Comparison of ENCODE assay signal across 9 cellular contexts in genomic region chr13:40115456-40115855, GRCh38.
DNase-seq lines count a peak whose midpoint lies in the region; ATAC-seq, FAIRE-seq and TF ChIP-seq lines count a peak whose summit lies in the region.
"Had no signal": no experiment of that assay in that cellular context is flagged by ENCODE, and none has a peak within 500 bp of the region (broad histone marks: within the 10 kb centered on the region; RNA-seq: fewer than 3 reads in every experiment).

No MANE protein-coding gene starts in this region.

- no peak for ATAC-seq in HG02642 (IDR thresholded peaks at IDR 0.05; ENCODE audit: poor library complexity, unreplicated experiment)

- DNase-seq in activated T-helper 2 cell treated with anti-CD3 and anti-CD28 coated beads, Interferon-gamma antibody, Interleukin-2, Interleukin-4, amounts not matched to agents 10 μg/mL and 5 μg/mL and 100 μg/mL, durations not matched to agents 14 hours and 24 hours and 36 hours (ENCODE audit: low spot score): no peak
- peak; percentile 17 for DNase-seq in globus pallidus (ENCODE audit: low spot score)
- no peak for DNase-seq in H54 (ENCODE audit: insufficient read length, low spot score)
- no peak for DNase-seq in NCI-H187 treated with DMSO at 0.1 percent for 48 hours (lab: John Stamatoyannopoulos, UW)
- DNase-seq: NCI-H82 had no signal

- no peak for TF ChIP-seq POLR2A in H54 (IDR thresholded peaks at IDR 0.05; ENCODE audit: low read depth, low read length)

- H3K4me3 ChIP-seq in HUES6 (ENCODE audit: low read depth, low read length): no peak overlapping the region
- H3K4me3 ChIP-seq in skeletal muscle satellite cell (ENCODE audit: low read length): no peak overlapping the region
- H3K4me3 ChIP-seq: left lung had no signal

- H3K27me3 ChIP-seq in HUES6 (ENCODE audit: control insufficient read depth, insufficient read depth, low read length): no peaks in the 10 kb centered on the region
- H3K27me3 ChIP-seq in skeletal muscle satellite cell (ENCODE audit: control insufficient read depth, insufficient read depth, low read length): no peaks in the 10 kb centered on the region
- H3K27me3 ChIP-seq: left lung had no signal

- no peak for FAIRE-seq in H54 (lab: Jason Lieb, UNC)

- intact Hi-C loops in activated T-helper 2 cell treated with anti-CD3 and anti-CD28 coated beads, Interferon-gamma antibody, Interleukin-2, Interleukin-4, amounts not matched to agents 10 μg/mL and 5 μg/mL and 100 μg/mL, durations not matched to agents 14 hours and 24 hours and 36 hours (cut with micrococcal nuclease): no loop called here

- H3K27ac Mint-ChIP-seq in activated T-helper 2 cell treated with anti-CD3 and anti-CD28 coated beads, Interferon-gamma antibody, Interleukin-2, Interleukin-4, amounts not matched to agents 10 μg/mL and 5 μg/mL and 100 μg/mL, durations not matched to agents 14 hours and 24 hours and 36 hours: peak overlapping the region; percentile 90

- H3K9me3 Mint-ChIP-seq in activated T-helper 2 cell treated with anti-CD3 and anti-CD28 coated beads, Interferon-gamma antibody, Interleukin-2, Interleukin-4, amounts not matched to agents 10 μg/mL and 5 μg/mL and 100 μg/mL, durations not matched to agents 14 hours and 24 hours and 36 hours: peaks cover 9% of the 10 kb centered on the region

- 0 out of 2 replicates have a peak overlapping the region, but pooled peaks have one; percentile 4 for H3K27ac ChIP-seq in HUES6 (ENCODE audit: low read depth, low read length)

- no peak overlapping the region for H3K4me3 Mint-ChIP-seq in activated T-helper 2 cell treated with anti-CD3 and anti-CD28 coated beads, Interferon-gamma antibody, Interleukin-2, Interleukin-4, amounts not matched to agents 10 μg/mL and 5 μg/mL and 100 μg/mL, durations not matched to agents 14 hours and 24 hours and 36 hours (ENCODE audit: low read depth)

- H3K4me1 Mint-ChIP-seq in activated T-helper 2 cell treated with anti-CD3 and anti-CD28 coated beads, Interferon-gamma antibody, Interleukin-2, Interleukin-4, amounts not matched to agents 10 μg/mL and 5 μg/mL and 100 μg/mL, durations not matched to agents 14 hours and 24 hours and 36 hours (ENCODE audit: low read depth): peaks cover 23% of the 10 kb centered on the region

- H3K36me3 Mint-ChIP-seq in activated T-helper 2 cell treated with anti-CD3 and anti-CD28 coated beads, Interferon-gamma antibody, Interleukin-2, Interleukin-4, amounts not matched to agents 10 μg/mL and 5 μg/mL and 100 μg/mL, durations not matched to agents 14 hours and 24 hours and 36 hours (ENCODE audit: low read depth): peaks cover 4% of the 10 kb centered on the region

- no peak overlapping the region for H3K4me2 ChIP-seq in skeletal muscle satellite cell (ENCODE audit: low read length)

- H3K9ac ChIP-seq in HUES6 (ENCODE audit: low read length) (no peak overlapping the region), skeletal muscle satellite cell (ENCODE audit: low read depth, low read length) (peak overlapping the region; percentile 72)

- no peaks in the 10 kb centered on the region for H3K36me3 ChIP-seq in HUES6 (ENCODE audit: control insufficient read depth, insufficient read depth, low read length)
- H3K36me3 ChIP-seq in skeletal muscle satellite cell (ENCODE audit: insufficient read depth, low read length): no peaks in the 10 kb centered on the region
- H3K36me3 ChIP-seq: left lung had no signal

- peaks cover 4% of the 10 kb centered on the region for H3K27me3 Mint-ChIP-seq in activated T-helper 2 cell treated with anti-CD3 and anti-CD28 coated beads, Interferon-gamma antibody, Interleukin-2, Interleukin-4, amounts not matched to agents 10 μg/mL and 5 μg/mL and 100 μg/mL, durations not matched to agents 14 hours and 24 hours and 36 hours (ENCODE audit: low read depth)

- H3K4me1 ChIP-seq in HUES6 (ENCODE audit: control insufficient read depth, insufficient read depth, low read length) (peaks cover 14% of the 10 kb centered on the region), skeletal muscle satellite cell (ENCODE audit: control insufficient read depth, insufficient read depth, low read length) (peaks cover 48% of the 10 kb centered on the region)
- H3K4me1 ChIP-seq: left lung had no signal

- H3K9me3 ChIP-seq in HUES6 (ENCODE audit: control insufficient read depth, insufficient read depth, low read depth, low read length): peaks cover 9% of the 10 kb centered on the region; the same call in 1 of the 2 replicates
- H3K9me3 ChIP-seq in skeletal muscle satellite cell (replicated peaks; ENCODE audit: low read length): no peaks in the 10 kb centered on the region
